14 cellular contexts compared by ENCODE assay signal in the genomic region with DNA sequence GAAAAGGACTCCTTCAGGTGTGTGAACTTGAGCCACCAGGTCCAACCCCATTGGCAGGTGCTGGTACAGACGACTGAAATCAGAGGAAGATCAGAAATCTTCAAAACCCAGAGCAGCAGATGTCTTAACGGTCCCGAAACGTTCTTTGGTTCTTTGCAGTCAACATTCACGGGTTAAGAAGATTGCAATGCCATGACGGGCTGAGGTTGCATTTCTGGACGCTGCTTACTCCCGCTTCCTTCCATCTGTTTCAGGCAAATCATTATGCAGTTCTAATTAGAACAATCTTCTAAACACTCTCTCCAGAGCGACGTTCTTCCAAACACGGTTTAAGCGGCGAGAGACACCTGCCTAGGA. TPM values are rescaled to one million over a fixed set of nuclear protein-coding genes. Genes with fewer than 3 reads are reported as not detected.
DNase-seq lines count a peak whose midpoint lies in the region; ATAC-seq, FAIRE-seq and TF ChIP-seq lines count a peak whose summit lies in the region.
"Had no signal": no experiment of that assay in that cellular context is flagged by ENCODE, and none has a peak within 500 bp of the region (broad histone marks: within the 10 kb centered on the region; RNA-seq: fewer than 3 reads in every experiment).

No MANE protein-coding gene starts in this region.

- no peak for TF ChIP-seq EP300 in transverse colon (IDR thresholded peaks at IDR 0.05; ENCODE audit: low read depth)

- H3K27me3 ChIP-seq in lower lobe of right lung (ENCODE audit: low read depth) (peaks cover 16% of the 10 kb centered on the region), transverse colon (peaks cover 36% of the 10 kb centered on the region)

- H3K9me3 ChIP-seq in lower lobe of right lung (no peaks in the 10 kb centered on the region), transverse colon (no peaks in the 10 kb centered on the region)

- intact Hi-C loops in lower lobe of right lung (cut with DNase I) (no loop called here), transverse colon (cut with DNase I; ENCODE audit: low total_unique reads) (no loop called here)

- H3K4me1 ChIP-seq in lower lobe of right lung (no peaks in the 10 kb centered on the region), transverse colon (peaks cover 0 to 12% (median 3%) of the 10 kb centered on the region in 4 donors)

- H3K36me3 ChIP-seq in lower lobe of right lung = no peaks in the 10 kb centered on the region
- H3K36me3 ChIP-seq in transverse colon = no peaks in the 10 kb centered on the region

- DNase-seq in NCI-H2227 treated with DMSO at 0.1 percent for 48 hours (lab: John Stamatoyannopoulos, UW) (peak; percentile 51), NCI-H2227 (lab: John Stamatoyannopoulos, UW; ENCODE audit: unreplicated experiment) (no peak), lower lobe of right lung (no peak), transverse colon (no peak), H54 (ENCODE audit: insufficient read length, low spot score) (no peak), OCI-M2 (lab: John Stamatoyannopoulos, UW; ENCODE audit: unreplicated experiment) (no peak)
- DNase-seq: cerebellar nuclear complex; GOT3; naive thymus-derived CD8-positive, alpha-beta T cell; stimulated activated CD8-positive, alpha-beta memory T cell treated with anti-CD3 and anti-CD28 coated beads, Interleukin-4, amount 100 ng/mL, for 48 hours had no signal

- TF ChIP-seq POLR2A in transverse colon (IDR thresholded peaks at IDR 0.05) = no peak
- no peak for TF ChIP-seq POLR2A in H54 (IDR thresholded peaks at IDR 0.05; ENCODE audit: low read depth, low read length)

- no peak for FAIRE-seq in H54 (lab: Jason Lieb, UNC)

- in situ Hi-C loops in transverse colon (cut with MboI; ENCODE audit: low pct_ligation_motif_present in 1 of 4, low pct_unique_long_range_greater_than_20kb in 1 of 4, low sequenced_read_pairs in 3 of 4) = no loop called here

- H3K4me3 ChIP-seq in lower lobe of right lung (peak overlapping the region; percentile 44), transverse colon (peak overlapping the region in 3 of 4 donors; percentile 24 to 53 (median 32))

- TF ChIP-seq CTCF in lower lobe of right lung (IDR thresholded peaks at IDR 0.05) (no peak), transverse colon (IDR thresholded peaks at IDR 0.05) (no peak)

- WGBS in transverse colon (ENCODE audit: low coverage in 1 of 2), 2 donors = 0 to 14% methylated on average over 1 to 13 of the region's 13 CpGs

- peak overlapping the region; percentile 39 for H3K27ac ChIP-seq in cingulate gyrus (ENCODE audit: low read depth, low read length)
- H3K27ac ChIP-seq in lower lobe of right lung = no peak overlapping the region
- no peak overlapping the region for H3K27ac ChIP-seq in transverse colon

- no peak for ATAC-seq in lower lobe of right lung
- no peak for ATAC-seq in HG03097 (IDR thresholded peaks at IDR 0.05; ENCODE audit: low FRiP score, unreplicated experiment)
- ATAC-seq: naive thymus-derived CD8-positive, alpha-beta T cell had no signal

RNA-seq across cellular contexts. Expression of gene LUZP2, which starts 0.5 kb away (rescaled TPM):
- total RNA-seq in lower lobe of right lung = not detected
- 1 to 10 TPM in 3 of 4 donors, not detected in 1; 2.2 to 3.3 (median 2.4) TPM for total RNA-seq in transverse colon
- total RNA-seq: activated CD8-positive, alpha-beta memory T cell treated with anti-CD3 and anti-CD28 coated beads for 36 hours; B cell; naive thymus-derived CD8-positive, alpha-beta T cell had no signal
